16 cellular contexts compared by ENCODE assay signal in genomic region chr9:85713897-85714296, GRCh38. TPM values are rescaled to one million over a fixed set of nuclear protein-coding genes. Genes with fewer than 3 reads are reported as not detected.
A peak's percentile ranks its signal among the peaks of the same experiment; 100 is the strongest.
DNase-seq lines count a peak whose midpoint lies in the region; ATAC-seq and TF ChIP-seq lines count a peak whose summit lies in the region.
"Had no signal": no experiment of that assay in that cellular context is flagged by ENCODE, and none has a peak within 500 bp of the region (broad histone marks: within the 10 kb centered on the region; RNA-seq: fewer than 3 reads in every experiment).

No MANE protein-coding gene starts in this region.

- no peak overlapping the region for H3K56ac ChIP-seq in mesendoderm (ENCODE audit: low read length)

- H3K27ac ChIP-seq in temporal lobe (ENCODE audit: low read depth, low read length) (peak overlapping the region; percentile 12), mesendoderm (ENCODE audit: low read depth, low read length) (no peak overlapping the region)
- H3K27ac ChIP-seq: RWPE1 had no signal

- H2AK5ac ChIP-seq in mesendoderm (ENCODE audit: low read length) = no peak overlapping the region

- no peaks in the 10 kb centered on the region for H3K27me3 ChIP-seq in mesendoderm (ENCODE audit: insufficient read depth, low read length, poor library complexity)

- H3K23ac ChIP-seq in mesendoderm (ENCODE audit: low read length) = no peak overlapping the region

- WGBS in mesendoderm (ENCODE audit: extremely low coverage, insufficient coverage, low lambda C conversion rate) = no CpG with 5 or more reads among the region's 2 CpGs

- H3K4me3 Mint-ChIP-seq in activated T-cell treated with anti-CD3 and anti-CD28 coated beads, Interleukin-2, amount 50 U/mL, for 72 hours = no peak overlapping the region
- no peak overlapping the region for H3K4me3 Mint-ChIP-seq in activated T-cell treated with anti-CD3 and anti-CD28 coated beads, Interleukin-2, amount 50 U/mL, for 24 hours
- peak overlapping the region in 1 of 2 donors; percentile 25 for H3K4me3 Mint-ChIP-seq in effector memory CD8-positive, alpha-beta T cell

- H2BK15ac ChIP-seq in mesendoderm (replicated peaks; ENCODE audit: low read depth) = no peak overlapping the region

- H3K27me3 Mint-ChIP-seq in activated T-cell treated with anti-CD3 and anti-CD28 coated beads, Interleukin-2, amount 50 U/mL, for 72 hours (ENCODE audit: low read depth) = no peaks in the 10 kb centered on the region
- H3K27me3 Mint-ChIP-seq in activated T-cell treated with anti-CD3 and anti-CD28 coated beads, Interleukin-2, amount 50 U/mL, for 24 hours = no peaks in the 10 kb centered on the region
- H3K27me3 Mint-ChIP-seq in effector memory CD8-positive, alpha-beta T cell = no peaks in the 10 kb centered on the region

- no peak overlapping the region for H2BK120ac ChIP-seq in mesendoderm (ENCODE audit: low read depth, low read length)

- H3K18ac ChIP-seq in mesendoderm (ENCODE audit: low read length) = no peak overlapping the region

- DNase-seq in activated T-cell treated with anti-CD3 and anti-CD28 coated beads, Interleukin-2, amount 50 U/mL, for 72 hours = no peak
- DNase-seq in activated T-cell treated with anti-CD3 and anti-CD28 coated beads, Interleukin-2, amount 50 U/mL, for 24 hours = no peak
- DNase-seq in OCI-M1 (lab: John Stamatoyannopoulos, UW) (peak; percentile 17), mesenteric fat pad (ENCODE audit: low spot score) (no peak), mesendoderm (no peak)
- no peak for DNase-seq in effector memory CD8-positive, alpha-beta T cell
- DNase-seq: C1 segment of cervical spinal cord, COR-L47, NCI-H1436, NCI-H2029, NCI-H2171 treated with DMSO at 0.1 percent for 48 hours, NCI-H774, PC-3 had no signal

- no peak overlapping the region for H3K4ac ChIP-seq in mesendoderm (ENCODE audit: low read depth, low read length)

- H3K27ac Mint-ChIP-seq in activated T-cell treated with anti-CD3 and anti-CD28 coated beads, Interleukin-2, amount 50 U/mL, for 72 hours = peak overlapping the region; percentile 61
- H3K27ac Mint-ChIP-seq in activated T-cell treated with anti-CD3 and anti-CD28 coated beads, Interleukin-2, amount 50 U/mL, for 24 hours = no peak overlapping the region
- H3K27ac Mint-ChIP-seq in effector memory CD8-positive, alpha-beta T cell = peak overlapping the region; percentile 26 to 93

- no peaks in the 10 kb centered on the region for H3K79me2 ChIP-seq in mesendoderm (ENCODE audit: control insufficient read depth, insufficient read depth, low read length)

- no peak for ATAC-seq in activated T-cell treated with anti-CD3 and anti-CD28 coated beads, Interleukin-2, amount 50 U/mL, for 72 hours (replicated peaks in 1 of 2)
- ATAC-seq in effector memory CD8-positive, alpha-beta T cell (replicated peaks) = no peak
- no peak for ATAC-seq in SK-N-SH treated with all-trans-retinoic acid at 6 μM for 48 hours
- ATAC-seq: PC-3 had no signal

- no peak overlapping the region for H4K5ac ChIP-seq in mesendoderm (ENCODE audit: low read length)

- no peaks in the 10 kb centered on the region for H3K36me3 ChIP-seq in mesendoderm (ENCODE audit: control insufficient read depth, insufficient read depth, low read length)

- H2BK5ac ChIP-seq in mesendoderm (ENCODE audit: low read length) = no peak overlapping the region

- no peak overlapping the region for H3K9ac ChIP-seq in mesendoderm (ENCODE audit: low read length)

- H4K8ac ChIP-seq in mesendoderm (ENCODE audit: low read depth, low read length) = no peak overlapping the region

- peaks cover 16% of the 10 kb centered on the region for H3K4me1 Mint-ChIP-seq in activated T-cell treated with anti-CD3 and anti-CD28 coated beads, Interleukin-2, amount 50 U/mL, for 72 hours (ENCODE audit: low read depth)
- peaks cover 33% of the 10 kb centered on the region for H3K4me1 Mint-ChIP-seq in activated T-cell treated with anti-CD3 and anti-CD28 coated beads, Interleukin-2, amount 50 U/mL, for 24 hours (ENCODE audit: low read depth)
- H3K4me1 Mint-ChIP-seq in effector memory CD8-positive, alpha-beta T cell (ENCODE audit: low read depth in 2 of 2) = peaks cover 33 to 45% of the 10 kb centered on the region in 2 donors

- H3K4me1 ChIP-seq in mesendoderm (ENCODE audit: control insufficient read depth, low read depth, low read length) = peaks cover 5% of the 10 kb centered on the region

- H3K9me3 Mint-ChIP-seq in activated T-cell treated with anti-CD3 and anti-CD28 coated beads, Interleukin-2, amount 50 U/mL, for 72 hours = peaks cover 3 to 4% of the 10 kb centered on the region in 2 donors
- H3K9me3 Mint-ChIP-seq in activated T-cell treated with anti-CD3 and anti-CD28 coated beads, Interleukin-2, amount 50 U/mL, for 24 hours = peaks cover 12% of the 10 kb centered on the region
- peaks cover 0 to 2% of the 10 kb centered on the region in 2 donors for H3K9me3 Mint-ChIP-seq in effector memory CD8-positive, alpha-beta T cell

- no peak overlapping the region for H3K4me3 ChIP-seq in mesendoderm (ENCODE audit: low read length)

- peaks cover 3 to 8% of the 10 kb centered on the region in 2 donors for H3K36me3 Mint-ChIP-seq in activated T-cell treated with anti-CD3 and anti-CD28 coated beads, Interleukin-2, amount 50 U/mL, for 72 hours (ENCODE audit: insufficient read depth in 2 of 2)
- peaks cover 41% of the 10 kb centered on the region for H3K36me3 Mint-ChIP-seq in activated T-cell treated with anti-CD3 and anti-CD28 coated beads, Interleukin-2, amount 50 U/mL, for 24 hours (ENCODE audit: low read depth)
- peaks cover 14% of the 10 kb centered on the region for H3K36me3 Mint-ChIP-seq in effector memory CD8-positive, alpha-beta T cell (ENCODE audit: insufficient read depth)

- peaks cover 6% of the 10 kb centered on the region for H3K79me1 ChIP-seq in mesendoderm (ENCODE audit: low read length)

- H3K4me2 ChIP-seq in mesendoderm (ENCODE audit: low read length) = no peak overlapping the region

TF ChIP-seq in SK-N-SH treated with all-trans-retinoic acid at 6 μM for 48 hours, 23 proteins besides CTCF, POLR2A, EP300 and RAD21 (continues in another document):
- no peak for TF ChIP-seq TCF4 (CRISPR knock-in tag; IDR thresholded peaks at IDR 0.05; ENCODE audit: borderline replicate concordance)
- TF ChIP-seq ZNF8 (CRISPR knock-in tag; IDR thresholded peaks at IDR 0.05) = no peak
- TF ChIP-seq ZFP3 (CRISPR knock-in tag; IDR thresholded peaks at IDR 0.05) = no peak
- TF ChIP-seq OSR1 (CRISPR knock-in tag; IDR thresholded peaks at IDR 0.05) = no peak
- TF ChIP-seq POU6F1 (CRISPR knock-in tag; IDR thresholded peaks at IDR 0.05; ENCODE audit: borderline replicate concordance, low read depth) = no peak
- TF ChIP-seq ZNF70 (CRISPR knock-in tag; IDR thresholded peaks at IDR 0.05) = no peak
- TF ChIP-seq CREB5 (CRISPR knock-in tag; IDR thresholded peaks at IDR 0.05; ENCODE audit: low read depth) = no peak
- TF ChIP-seq TSHZ2 (CRISPR knock-in tag; IDR thresholded peaks at IDR 0.05) = no peak
- no peak for TF ChIP-seq GLIS3 (CRISPR knock-in tag; IDR thresholded peaks at IDR 0.05)

RNA-seq across cellular contexts. Expression of gene AGTPBP1, which starts 27.9 kb away (rescaled TPM):
- 10 to 100 TPM; 52.3 to 58.2 TPM for total RNA-seq in activated T-cell treated with anti-CD3 and anti-CD28 coated beads, Interleukin-2, amount 50 U/mL, for 72 hours
- total RNA-seq in temporal lobe (255 TPM), mesenteric fat pad (26.8 TPM)
- polyA plus RNA-seq in mesendoderm (2013, experiment 1 of 2) = 22.8 TPM
- 22.8 TPM for polyA plus RNA-seq in mesendoderm (2013, experiment 2 of 2)
